Comparison of ENCODE assay signal across 10 cellular contexts in genomic region chr17:39777534-39778365, GRCh38. TPM values are rescaled to one million over a fixed set of nuclear protein-coding genes. Genes with fewer than 3 reads are reported as not detected.
A peak's percentile ranks its signal among the peaks of the same experiment; 100 is the strongest.
DNase-seq lines count a peak whose midpoint lies in the region; ATAC-seq, FAIRE-seq and TF ChIP-seq lines count a peak whose summit lies in the region.
"Had no signal": no experiment of that assay in that cellular context is flagged by ENCODE, and none has a peak within 500 bp of the region (broad histone marks: within the 10 kb centered on the region; RNA-seq: fewer than 3 reads in every experiment).

No MANE protein-coding gene starts in this region.

- H3K27me3 Mint-ChIP-seq in activated T-helper 1 cell treated with anti-CD3 and anti-CD28 coated beads, Interleukin-12 subunit alpha, Interleukin-12 subunit beta, Interleukin-2, Interleukin-4 antibody, amounts not matched to agents 30 ng/mL and 10 ng/mL and 1 ng/mL, durations not matched to agents 14 hours and 24 hours and 36 hours (ENCODE audit: insufficient read depth) = no peaks in the 10 kb centered on the region

- no peak for TF ChIP-seq RAD21 in A549 (conservative IDR thresholded peaks at IDR 0.05 in 1 of 2, IDR thresholded peaks at IDR 0.05 in 1 of 2)

- peak; percentile 82 for FAIRE-seq in A549 (lab: Jason Lieb, UNC)
- FAIRE-seq: D721Med, HTR-8/SVneo had no signal

- H3K4me1 ChIP-seq in A549 = no peaks in the 10 kb centered on the region

- DNase-seq in A549 (ENCODE audit: low read depth in 1 of 2, low spot score in 1 of 2) (no peak), NCI-H526 (lab: John Stamatoyannopoulos, UW) (no peak), LoVo (ENCODE audit: low spot score) (no peak), NCI-H2081 (lab: John Stamatoyannopoulos, UW) (no peak), D341Med (ENCODE audit: low spot score) (no peak)
- DNase-seq in activated T-helper 1 cell treated with anti-CD3 and anti-CD28 coated beads, Interleukin-12 subunit alpha, Interleukin-12 subunit beta, Interleukin-2, Interleukin-4 antibody, amounts not matched to agents 30 ng/mL and 10 ng/mL and 1 ng/mL, durations not matched to agents 14 hours and 24 hours and 36 hours (ENCODE audit: low spot score) = no peak

- no peak for ATAC-seq in A549
- ATAC-seq in GM18867 (IDR thresholded peaks at IDR 0.05; ENCODE audit: unreplicated experiment) = peak; percentile 53
- ATAC-seq in HG03025 (IDR thresholded peaks at IDR 0.05; ENCODE audit: low FRiP score, unreplicated experiment) = peak; percentile 53

- POLR2A ChIA-PET in A549 (lab: Yijun Ruan, JAX) = no interaction called here

- no peaks in the 10 kb centered on the region for H3K9me3 Mint-ChIP-seq in activated T-helper 1 cell treated with anti-CD3 and anti-CD28 coated beads, Interleukin-12 subunit alpha, Interleukin-12 subunit beta, Interleukin-2, Interleukin-4 antibody, amounts not matched to agents 30 ng/mL and 10 ng/mL and 1 ng/mL, durations not matched to agents 14 hours and 24 hours and 36 hours

- peaks cover 31% of the 10 kb centered on the region for H3K36me3 Mint-ChIP-seq in activated T-helper 1 cell treated with anti-CD3 and anti-CD28 coated beads, Interleukin-12 subunit alpha, Interleukin-12 subunit beta, Interleukin-2, Interleukin-4 antibody, amounts not matched to agents 30 ng/mL and 10 ng/mL and 1 ng/mL, durations not matched to agents 14 hours and 24 hours and 36 hours (ENCODE audit: low read depth)

- H3K4me1 Mint-ChIP-seq in activated T-helper 1 cell treated with anti-CD3 and anti-CD28 coated beads, Interleukin-12 subunit alpha, Interleukin-12 subunit beta, Interleukin-2, Interleukin-4 antibody, amounts not matched to agents 30 ng/mL and 10 ng/mL and 1 ng/mL, durations not matched to agents 14 hours and 24 hours and 36 hours (ENCODE audit: low read depth) = peaks cover 76% of the 10 kb centered on the region

- no peak overlapping the region for H3K4me2 ChIP-seq in A549

- peak overlapping the region; percentile 81 for H3K27ac Mint-ChIP-seq in activated T-helper 1 cell treated with anti-CD3 and anti-CD28 coated beads, Interleukin-12 subunit alpha, Interleukin-12 subunit beta, Interleukin-2, Interleukin-4 antibody, amounts not matched to agents 30 ng/mL and 10 ng/mL and 1 ng/mL, durations not matched to agents 14 hours and 24 hours and 36 hours

- no peak for TF ChIP-seq CTCF in A549 (IDR thresholded peaks at IDR 0.05)

- TF ChIP-seq POLR2A in A549 (IDR thresholded peaks at IDR 0.05; ENCODE audit: low read length) = no peak

- TF ChIP-seq EP300 in A549 (IDR thresholded peaks at IDR 0.05) = no peak

- H3K27ac ChIP-seq in A549 = no peak overlapping the region

- CTCF ChIA-PET in A549 (lab: Yijun Ruan, JAX) = interaction anchor here (0.7 to 1.9 kb wide), 3 partner anchors 8 to 494 kb away, joined by 3 to 6 read pairs (median 3); no protein-coding TSS in a partner anchor

- no peaks in the 10 kb centered on the region for H3K9me3 ChIP-seq in A549

- H3K4me3 ChIP-seq in A549 = no peak overlapping the region

- H3K4me3 Mint-ChIP-seq in activated T-helper 1 cell treated with anti-CD3 and anti-CD28 coated beads, Interleukin-12 subunit alpha, Interleukin-12 subunit beta, Interleukin-2, Interleukin-4 antibody, amounts not matched to agents 30 ng/mL and 10 ng/mL and 1 ng/mL, durations not matched to agents 14 hours and 24 hours and 36 hours = peak overlapping the region; percentile 85

- WGBS in A549 (ENCODE audit: missing lambda C conversion rate) = 39% methylated on average over 11 of the region's 11 CpGs

- intact Hi-C loops in activated T-helper 1 cell treated with anti-CD3 and anti-CD28 coated beads, Interleukin-12 subunit alpha, Interleukin-12 subunit beta, Interleukin-2, Interleukin-4 antibody, amounts not matched to agents 30 ng/mL and 10 ng/mL and 1 ng/mL, durations not matched to agents 14 hours and 24 hours and 36 hours (cut with micrococcal nuclease) = loop anchor here (1.0 to 10.0 kb wide), 3 partner anchors 7 to 787 kb away; partner anchors contain the start of gene CCR7

TF ChIP-seq in A549, 52 proteins besides CTCF, POLR2A, EP300 and RAD21:
- TF ChIP-seq TFCP2L1 (CRISPR knock-in tag; IDR thresholded peaks at IDR 0.05) (no peak), E2F6 (IDR thresholded peaks at IDR 0.05; ENCODE audit: borderline replicate concordance, low read depth) (no peak), KDM1A (IDR thresholded peaks at IDR 0.05; ENCODE audit: low read depth) (no peak), RFX5 (IDR thresholded peaks at IDR 0.05) (no peak)

RNA-seq across cellular contexts. Expression of gene GRB7, which starts 40.0 kb away (rescaled TPM):
- polyA plus RNA-seq in A549 (2011; rRNA removed) = 5.9 and 8.6 TPM in 2 replicates
- 4.5 and 5.5 TPM in 2 replicates for polyA plus RNA-seq in A549 (2012; cell fraction: cytosol; rRNA removed)
- 22.5 and 23.6 TPM in 2 replicates for polyA plus RNA-seq in A549 (2012; cell fraction: nucleus; rRNA removed)
- 5.0 to 10.7 TPM (median 10.1 TPM) in 3 replicates for polyA plus RNA-seq in A549 (2017; fragmentation: RNase III; extraction: RNeasy Plus Mini Kit Qiagen cat#74134 plus additional on column Dnase treatment)
- polyA minus RNA-seq in A549 (2011; rRNA and poly(A)+ RNA removed) = 13.1 and 15.9 TPM in 2 replicates
- 0.64 and 0.73 TPM in 2 replicates for total RNA-seq in activated T-helper 1 cell treated with anti-CD3 and anti-CD28 coated beads, Interleukin-12 subunit alpha, Interleukin-12 subunit beta, Interleukin-2, Interleukin-4 antibody, amounts not matched to agents 30 ng/mL and 10 ng/mL and 1 ng/mL, durations not matched to agents 14 hours and 24 hours and 36 hours

RNA-seq across cellular contexts. Expression of gene MIEN1, which starts 47.4 kb away (rescaled TPM):
- polyA plus RNA-seq in A549 (2011; rRNA removed) = 63.9 and 111 TPM in 2 replicates
- 101 and 102 TPM in 2 replicates for polyA plus RNA-seq in A549 (2012; cell fraction: cytosol; rRNA removed)
- polyA plus RNA-seq in A549 (2012; cell fraction: nucleus; rRNA removed) = 36.5 and 53.9 TPM in 2 replicates
- polyA plus RNA-seq in A549 (2017; fragmentation: RNase III; extraction: RNeasy Plus Mini Kit Qiagen cat#74134 plus additional on column Dnase treatment) = 73.2 to 86.5 TPM (median 85.5 TPM) in 3 replicates
- 40.9 and 46.7 TPM in 2 replicates for polyA minus RNA-seq in A549 (2011; rRNA and poly(A)+ RNA removed)
- 33.3 and 37.1 TPM in 2 replicates for total RNA-seq in activated T-helper 1 cell treated with anti-CD3 and anti-CD28 coated beads, Interleukin-12 subunit alpha, Interleukin-12 subunit beta, Interleukin-2, Interleukin-4 antibody, amounts not matched to agents 30 ng/mL and 10 ng/mL and 1 ng/mL, durations not matched to agents 14 hours and 24 hours and 36 hours

Comparison
In these comparisons a context has a peak if more than half of its experiments do, and no peak if none do; other contexts are left out.
1. ATAC-seq: peak in GM18867 (single experiment) and HG03025 (single experiment); none in A549 (0 of 2).